ENCODE assay signal across 22 cellular contexts in genomic region chr20:13809855-13810254, GRCh38.
"Had no signal": no experiment of that assay in that cellular context is flagged by ENCODE, and none has a peak within 500 bp of the region (broad histone marks: within the 10 kb centered on the region; RNA-seq: fewer than 3 reads in every experiment).

No MANE protein-coding gene starts in this region.

- H3K4me3 ChIP-seq: dorsolateral prefrontal cortex, hepatocyte, neural progenitor cell, ovary, right atrium auricular region, suprapubic skin, thyroid gland, upper lobe of left lung, vagina had no signal

- H3K27me3 Mint-ChIP-seq: memory B cell; natural killer cell treated with Interleukin-12 subunit alpha and Interleukin-12 subunit beta and Interleukin-15 and Interleukin-18, amount 100 ng/mL, for 72 hours had no signal

- H3K27ac ChIP-seq: hepatocyte, neural progenitor cell, ovary, suprapubic skin, thyroid gland, upper lobe of left lung, vagina had no signal

- H3K4me3 Mint-ChIP-seq: memory B cell; mesothelial cell of epicardium; natural killer cell treated with Interleukin-12 subunit alpha and Interleukin-12 subunit beta and Interleukin-15 and Interleukin-18, amount 100 ng/mL, for 72 hours; neural progenitor cell; stimulated activated effector memory CD8-positive, alpha-beta T cell treated with anti-CD3 and anti-CD28 coated beads, Interleukin-12 subunit alpha, Interleukin-12 subunit beta, amount 100 ng/mL, for 72 hours had no signal

- H3K4me1 Mint-ChIP-seq: memory B cell; mesothelial cell of epicardium; neural progenitor cell; stimulated activated effector memory CD8-positive, alpha-beta T cell treated with anti-CD3 and anti-CD28 coated beads, Interleukin-12 subunit alpha, Interleukin-12 subunit beta, amount 100 ng/mL, for 72 hours had no signal

- DNase-seq: cortex of kidney; dorsolateral prefrontal cortex; effector CD8-positive, alpha-beta T cell; foreskin melanocyte; head of caudate nucleus; left colon; nucleus accumbens; ovary; stimulated activated CD4-positive, alpha-beta T cell treated with anti-CD3 and anti-CD28 coated beads, Interleukin-4, amount 100 ng/mL, for 1 hour; stimulated activated CD8-positive, alpha-beta memory T cell treated with anti-CD3 and anti-CD28 coated beads, Interleukin-4, amount 100 ng/mL, for 48 hours; stimulated activated naive CD8-positive, alpha-beta T cell treated with anti-CD3 and anti-CD28 coated beads, Interleukin-15, Interleukin-2, amounts not matched to agents 100 U/mL and 50 U/mL, for 24 hours; thyroid gland; upper lobe of left lung had no signal

- H3K27ac Mint-ChIP-seq: memory B cell; mesothelial cell of epicardium; natural killer cell treated with Interleukin-12 subunit alpha and Interleukin-12 subunit beta and Interleukin-15 and Interleukin-18, amount 100 ng/mL, for 72 hours; neural progenitor cell; stimulated activated effector memory CD8-positive, alpha-beta T cell treated with anti-CD3 and anti-CD28 coated beads, Interleukin-12 subunit alpha, Interleukin-12 subunit beta, amount 100 ng/mL, for 72 hours had no signal

- H3K9me3 Mint-ChIP-seq: memory B cell; mesothelial cell of epicardium; natural killer cell treated with Interleukin-12 subunit alpha and Interleukin-12 subunit beta and Interleukin-15 and Interleukin-18, amount 100 ng/mL, for 72 hours; neural progenitor cell; stimulated activated effector memory CD8-positive, alpha-beta T cell treated with anti-CD3 and anti-CD28 coated beads, Interleukin-12 subunit alpha, Interleukin-12 subunit beta, amount 100 ng/mL, for 72 hours had no signal

- H3K36me3 ChIP-seq: ovary had no signal

- H3K27me3 ChIP-seq: dorsolateral prefrontal cortex, hepatocyte, neural progenitor cell, ovary, right atrium auricular region, suprapubic skin, thyroid gland, upper lobe of left lung, vagina had no signal

- H3K4me1 ChIP-seq: neural progenitor cell, right atrium auricular region, suprapubic skin, thyroid gland, vagina had no signal

- H3K9me3 ChIP-seq: ovary, right atrium auricular region, suprapubic skin, thyroid gland, upper lobe of left lung, vagina had no signal

- ATAC-seq: left colon; natural killer cell treated with Interleukin-12 subunit alpha and Interleukin-12 subunit beta and Interleukin-15 and Interleukin-18, amount 100 ng/mL, for 72 hours; stimulated activated effector memory CD8-positive, alpha-beta T cell treated with anti-CD3 and anti-CD28 coated beads, Interleukin-12 subunit alpha, Interleukin-12 subunit beta, amount 100 ng/mL, for 72 hours; stimulated activated naive CD8-positive, alpha-beta T cell treated with anti-CD3 and anti-CD28 coated beads, Interleukin-15, Interleukin-2, amounts not matched to agents 100 U/mL and 50 U/mL, for 24 hours had no signal
